ENCODE assay signal across 28 cellular contexts in genomic region chr6:107803957-107804356, GRCh38. TPM values are rescaled to one million over a fixed set of nuclear protein-coding genes. Genes with fewer than 3 reads are reported as not detected.
DNase-seq lines count a peak whose midpoint lies in the region; ATAC-seq lines count a peak whose summit lies in the region.
"Had no signal": no experiment of that assay in that cellular context is flagged by ENCODE, and none has a peak within 500 bp of the region (broad histone marks: within the 10 kb centered on the region; RNA-seq: fewer than 3 reads in every experiment).

No MANE protein-coding gene starts in this region.

- CTCF ChIA-PET in activated CD4-positive, alpha-beta T cell treated with anti-CD3 and anti-CD28 coated beads, Interleukin-2, amount 10 ng/mL, durations not matched to agents 7 days and 5 days (lab: Charles Lee): interaction anchor here (0.6 to 1.0 kb wide), 2 partner anchors 11 to 18 kb away, joined by 3 read pairs; no protein-coding TSS in a partner anchor

- H3K18ac ChIP-seq in neuronal stem cell (ENCODE audit: low read length): no peak overlapping the region

- H2BK120ac ChIP-seq in neuronal stem cell (ENCODE audit: low read depth, low read length): no peak overlapping the region

- H3K4me2 ChIP-seq in GM23248 (ENCODE audit: unreplicated experiment): no peak overlapping the region
- H3K4me2 ChIP-seq in neuronal stem cell (ENCODE audit: insufficient read depth, low read length, poor library complexity, severe bottlenecking): no peak overlapping the region
- H3K4me2 ChIP-seq: A549 had no signal

- DNase-seq in activated CD4-positive, alpha-beta T cell treated with anti-CD3 and anti-CD28 coated beads, Interleukin-2, amount 10 ng/mL, durations not matched to agents 7 days and 5 days: no peak
- DNase-seq in activated CD4-positive, alpha-beta T cell treated with anti-CD3 and anti-CD28 coated beads, Interleukin-2, amount 50 U/mL, for 1 hour: no peak
- DNase-seq in GM23248: peak; percentile 28
- peak; percentile 23 for DNase-seq in astrocyte of the hippocampus (ENCODE audit: low read depth, low spot score)
- no peak for DNase-seq in neuronal stem cell (ENCODE audit: low spot score)
- DNase-seq in SKM-1 treated with dmso at 0.1 percent for 144 hours (lab: John Stamatoyannopoulos, UW; ENCODE audit: unreplicated experiment): no peak
- DNase-seq in HuH-7.5 (ENCODE audit: low spot score): no peak
- DNase-seq: activated B cell treated with CpG ODN at 0.5 μM for 24 hours; activated naive CD8-positive, alpha-beta T cell treated with anti-CD3 and anti-CD28 coated beads, Interleukin-2, amount 10 ng/mL, durations not matched to agents 7 days and 5 days; AML-193; CD8-positive, alpha-beta memory T cell; DMS153; GOT3; HFFc6; KG1; left lung; mesendoderm; NCI-H1436 treated with DMSO at 0.1 percent for 48 hours; NCI-H2107; NCI-H446 treated with DMSO at 0.1 percent for 48 hours; occipital lobe; SHP77 had no signal

- 12 to 22% methylated on average over 2 of the region's 2 CpGs for WGBS in GM23248 (ENCODE audit: low coverage in 1 of 2, low lambda C conversion rate in 2 of 2, missing lambda C conversion rate in 2 of 2), 2 experiments
- WGBS in neuronal stem cell (ENCODE audit: extremely low coverage in 2 of 2, insufficient read length in 2 of 2, insufficient replicate concordance in 1 of 2), 2 donors: no CpG with 5 or more reads among the region's 2 CpGs

- H3K4me3 Mint-ChIP-seq in activated CD4-positive, alpha-beta T cell treated with anti-CD3 and anti-CD28 coated beads, Interleukin-2, amount 10 ng/mL, durations not matched to agents 7 days and 5 days: no peak overlapping the region
- H3K4me3 Mint-ChIP-seq: activated B cell treated with CpG ODN at 0.5 μM for 24 hours; activated naive CD8-positive, alpha-beta T cell treated with anti-CD3 and anti-CD28 coated beads, Interleukin-2, amount 10 ng/mL, durations not matched to agents 7 days and 5 days; CD8-positive, alpha-beta memory T cell; HFFc6 had no signal

- H2BK15ac ChIP-seq in neuronal stem cell (ENCODE audit: low read length): no peak overlapping the region

- H3K23ac ChIP-seq in neuronal stem cell (ENCODE audit: low read depth, low read length, poor library complexity): no peak overlapping the region

- no peaks in the 10 kb centered on the region for H3F3A ChIP-seq in GM23248 (ENCODE audit: insufficient read depth)

- no peak overlapping the region for H3K4ac ChIP-seq in neuronal stem cell (ENCODE audit: low read length)

- peaks cover 13% of the 10 kb centered on the region for H3K36me3 Mint-ChIP-seq in activated CD4-positive, alpha-beta T cell treated with anti-CD3 and anti-CD28 coated beads, Interleukin-2, amount 10 ng/mL, durations not matched to agents 7 days and 5 days (ENCODE audit: low read depth)

- no peaks in the 10 kb centered on the region for H3K79me2 ChIP-seq in GM23248 (ENCODE audit: insufficient read depth)

- POLR2A ChIA-PET in activated CD4-positive, alpha-beta T cell treated with anti-CD3 and anti-CD28 coated beads, Interleukin-2, amount 10 ng/mL, durations not matched to agents 7 days and 5 days (lab: Charles Lee): no interaction called here

- no peak overlapping the region for H4K91ac ChIP-seq in neuronal stem cell (ENCODE audit: low read depth, low read length, poor library complexity)

- no peaks in the 10 kb centered on the region for H3K79me1 ChIP-seq in neuronal stem cell (ENCODE audit: low read depth, low read length)

- no peak overlapping the region for H4K8ac ChIP-seq in neuronal stem cell (ENCODE audit: low read depth, low read length)

- H3K4me1 ChIP-seq in GM23248 (ENCODE audit: insufficient read depth) (no peaks in the 10 kb centered on the region), neuronal stem cell (ENCODE audit: control insufficient read depth in 2 of 2, insufficient read depth in 1 of 2, low read depth in 1 of 2, low read length in 2 of 2) (peaks cover 2 to 22% of the 10 kb centered on the region in 2 donors)
- H3K4me1 ChIP-seq: A549, left lung, tibial nerve had no signal

- no peak for ATAC-seq in GM21526 (IDR thresholded peaks at IDR 0.05; ENCODE audit: low FRiP score, unreplicated experiment)
- ATAC-seq: A549, left lung had no signal

- H3K9me3 ChIP-seq in GM23248 (ENCODE audit: low read depth) (no peaks in the 10 kb centered on the region), neuronal stem cell (replicated peaks in 1 of 2; ENCODE audit: control insufficient read depth in 2 of 2, insufficient read depth in 1 of 2, low read depth in 1 of 2, low read length in 2 of 2) (no peaks in the 10 kb centered on the region)
- H3K9me3 ChIP-seq: A549, left lung, tibial nerve had no signal

- no peak overlapping the region for H2BK5ac ChIP-seq in neuronal stem cell (ENCODE audit: low read length)

- peak overlapping the region; percentile 19 for H3K27ac Mint-ChIP-seq in activated CD4-positive, alpha-beta T cell treated with anti-CD3 and anti-CD28 coated beads, Interleukin-2, amount 10 ng/mL, durations not matched to agents 7 days and 5 days
- H3K27ac Mint-ChIP-seq: activated B cell treated with CpG ODN at 0.5 μM for 24 hours; activated naive CD8-positive, alpha-beta T cell treated with anti-CD3 and anti-CD28 coated beads, Interleukin-2, amount 10 ng/mL, durations not matched to agents 7 days and 5 days; HFFc6 had no signal

- H3K27me3 ChIP-seq in GM23248 (replicated peaks; ENCODE audit: insufficient read depth) (peaks cover 25% of the 10 kb centered on the region), neuronal stem cell (ENCODE audit: control insufficient read depth in 3 of 3, insufficient read depth in 3 of 3, low read depth in 1 of 3, low read length in 3 of 3) (peaks cover 0 to 5% (median 0%) of the 10 kb centered on the region in 3 experiments)
- H3K27me3 ChIP-seq: left lung, tibial nerve had no signal

- H3K9me3 Mint-ChIP-seq in activated CD4-positive, alpha-beta T cell treated with anti-CD3 and anti-CD28 coated beads, Interleukin-2, amount 10 ng/mL, durations not matched to agents 7 days and 5 days: no peaks in the 10 kb centered on the region
- H3K9me3 Mint-ChIP-seq: activated B cell treated with CpG ODN at 0.5 μM for 24 hours; activated naive CD8-positive, alpha-beta T cell treated with anti-CD3 and anti-CD28 coated beads, Interleukin-2, amount 10 ng/mL, durations not matched to agents 7 days and 5 days; HFFc6 had no signal

- H3K9ac ChIP-seq in GM23248 (no peak overlapping the region), neuronal stem cell (ENCODE audit: low read depth, low read length, poor library complexity) (no peak overlapping the region)

- H2BK12ac ChIP-seq in neuronal stem cell (ENCODE audit: low read length): no peak overlapping the region

- H3K4me1 Mint-ChIP-seq in activated CD4-positive, alpha-beta T cell treated with anti-CD3 and anti-CD28 coated beads, Interleukin-2, amount 10 ng/mL, durations not matched to agents 7 days and 5 days: peaks cover 33% of the 10 kb centered on the region
- H3K4me1 Mint-ChIP-seq: activated B cell treated with CpG ODN at 0.5 μM for 24 hours had no signal

- H3K14ac ChIP-seq in neuronal stem cell (ENCODE audit: low read length): no peak overlapping the region

- no peak overlapping the region for H2AK5ac ChIP-seq in neuronal stem cell (ENCODE audit: low read depth, low read length)

- H2AFZ ChIP-seq in GM23248 (no peak overlapping the region), neuronal stem cell (ENCODE audit: low read length) (no peak overlapping the region)

- no peaks in the 10 kb centered on the region for H3K36me3 ChIP-seq in GM23248 (ENCODE audit: low read depth)
- no peaks in the 10 kb centered on the region for H3K36me3 ChIP-seq in neuronal stem cell (replicated peaks in 1 of 2; ENCODE audit: control insufficient read depth in 2 of 2, insufficient read depth in 2 of 2, low read length in 2 of 2)
- H3K36me3 ChIP-seq: left lung, tibial nerve had no signal

- H3K27ac ChIP-seq in GM23248 (no peak overlapping the region), neuronal stem cell (replicated peaks; ENCODE audit: low read length) (peak overlapping the region; percentile 54)
- H3K27ac ChIP-seq: A549, left lung, tibial nerve had no signal

- no peaks in the 10 kb centered on the region for H3K27me3 Mint-ChIP-seq in activated CD4-positive, alpha-beta T cell treated with anti-CD3 and anti-CD28 coated beads, Interleukin-2, amount 10 ng/mL, durations not matched to agents 7 days and 5 days
- H3K27me3 Mint-ChIP-seq: activated B cell treated with CpG ODN at 0.5 μM for 24 hours; activated naive CD8-positive, alpha-beta T cell treated with anti-CD3 and anti-CD28 coated beads, Interleukin-2, amount 10 ng/mL, durations not matched to agents 7 days and 5 days had no signal

- no peak overlapping the region for H3K4me3 ChIP-seq in GM23248
- no peak overlapping the region for H3K4me3 ChIP-seq in neuronal stem cell (ENCODE audit: low read length in 2 of 2)
- H3K4me3 ChIP-seq: A549, left lung, tibial nerve had no signal

- in situ Hi-C loops in GM23248 (cut with MboI): no loop called here

- H3K9me2 ChIP-seq in GM23248 (ENCODE audit: insufficient read depth): no peaks in the 10 kb centered on the region

- no peaks in the 10 kb centered on the region for H4K20me1 ChIP-seq in GM23248 (ENCODE audit: insufficient read depth)

RNA-seq across cellular contexts. Expression of gene SCML4, which starts 20.2 kb away (rescaled TPM):
- total RNA-seq in activated CD4-positive, alpha-beta T cell treated with anti-CD3 and anti-CD28 coated beads, Interleukin-2, amount 10 ng/mL, durations not matched to agents 7 days and 5 days: 10 to 100 TPM; 46.5 to 49.7 TPM
- not detected in 2 replicates for total RNA-seq in GM23248 (2014; rRNA removed; shearing (Covaris generic))
- not detected in 2 replicates for polyA plus RNA-seq in GM23248 (2016; fragmentation: Nextera tagmentation; extraction: Ambion mirVana)
- 0.07 TPM for polyA plus RNA-seq in neuronal stem cell (2013, experiment 1 of 2)
- polyA plus RNA-seq in neuronal stem cell (2013, experiment 2 of 2): 0.03 TPM
- total RNA-seq: dermis microvascular lymphatic vessel endothelial cell, endothelial cell of umbilical vein, HFFc6, skeletal muscle tissue had no signal
- polyA plus RNA-seq: A549, endothelial cell of umbilical vein had no signal

Comparison
In these comparisons a context has a peak if more than half of its experiments do, and no peak if none do; other contexts are left out.
1. DNase-seq: peak in GM23248 (single experiment) and astrocyte of the hippocampus (single experiment); none in activated CD4-positive, alpha-beta T cell treated with anti-CD3 and anti-CD28 coated beads, Interleukin-2, amount 10 ng/mL, durations not matched to agents 7 days and 5 days (single experiment), activated CD4-positive, alpha-beta T cell treated with anti-CD3 and anti-CD28 coated beads, Interleukin-2, amount 50 U/mL, for 1 hour (single experiment), neuronal stem cell (single experiment), SKM-1 treated with dmso at 0.1 percent for 144 hours (single experiment) and HuH-7.5 (single experiment).
2. RNA of gene SCML4, which starts 20.2 kb away (total RNA-seq): 46.5 to 49.7 TPM in activated CD4-positive, alpha-beta T cell treated with anti-CD3 and anti-CD28 coated beads, Interleukin-2, amount 10 ng/mL, durations not matched to agents 7 days and 5 days; not detected in GM23248; every median in the first group is over 10 times any median in the second.